In genomic region chr6:25002326-25003066, GRCh38 we compare ENCODE assay signal across 27 cellular contexts.
DNase-seq lines count a peak whose midpoint lies in the region; ATAC-seq, FAIRE-seq and TF ChIP-seq lines count a peak whose summit lies in the region.
"Had no signal": no experiment of that assay in that cellular context is flagged by ENCODE, and none has a peak within 500 bp of the region (broad histone marks: within the 10 kb centered on the region; RNA-seq: fewer than 3 reads in every experiment).

No MANE protein-coding gene starts in this region.

- H2AFZ ChIP-seq in IMR-90 (replicated peaks; ENCODE audit: low read length, poor library complexity): no peak overlapping the region
- H2AFZ ChIP-seq in K562 (ENCODE audit: low read depth, low read length): no peak overlapping the region
- H2AFZ ChIP-seq: parathyroid adenoma had no signal

- no peak overlapping the region for H3K4me3 Mint-ChIP-seq in T-cell
- H3K4me3 Mint-ChIP-seq: activated CD4-positive, alpha-beta memory T cell treated with anti-CD3 and anti-CD28 coated beads for 36 hours; activated naive CD8-positive, alpha-beta T cell treated with anti-CD3 and anti-CD28 coated beads, Interleukin-2, amount 10 ng/mL, durations not matched to agents 7 days and 5 days; CD4-positive, alpha-beta T cell; neural crest cell had no signal

- in situ Hi-C loops in IMR-90 (cut with MboI; ENCODE audit: low sequenced_read_pairs) (no loop called here), K562 (cut with MboI) (no loop called here)

- H3K79me2 ChIP-seq in K562 (ENCODE audit: control insufficient read depth, insufficient read depth, low read length): no peaks in the 10 kb centered on the region
- H3K79me2 ChIP-seq: parathyroid adenoma had no signal

- H2BK20ac ChIP-seq in IMR-90 (ENCODE audit: low read depth, low read length): no peak overlapping the region

- peaks cover 3% of the 10 kb centered on the region for H3K36me3 Mint-ChIP-seq in T-cell
- H3K36me3 Mint-ChIP-seq: activated CD4-positive, alpha-beta memory T cell treated with anti-CD3 and anti-CD28 coated beads for 36 hours had no signal

- no peaks in the 10 kb centered on the region for H3K36me3 ChIP-seq in IMR-90 (ENCODE audit: control insufficient read depth, insufficient read depth, low read length)
- H3K36me3 ChIP-seq in K562 (ENCODE audit: control insufficient read depth, insufficient read depth, low read length): no peaks in the 10 kb centered on the region
- no peaks in the 10 kb centered on the region for H3K36me3 ChIP-seq in uterus
- H3K36me3 ChIP-seq: gastrocnemius medialis, right lobe of liver, thoracic aorta had no signal

- H4K8ac ChIP-seq in IMR-90 (ENCODE audit: low read depth in 2 of 2, low read length in 2 of 2): no peak overlapping the region

- no peak for FAIRE-seq in K562 (lab: Jason Lieb, UNC)
- FAIRE-seq: GM19239 had no signal

- no peak overlapping the region for H3K4me3 ChIP-seq in IMR-90 (ENCODE audit: insufficient read depth, low read depth, low read length)
- no peak overlapping the region for H3K4me3 ChIP-seq in K562
- no peak overlapping the region for H3K4me3 ChIP-seq in fibroblast of villous mesenchyme (ENCODE audit: low read depth, low read length)
- peak overlapping the region in 1 of 2 donors; percentile 7 for H3K4me3 ChIP-seq in uterus
- H3K4me3 ChIP-seq: gastrocnemius medialis, right lobe of liver, thoracic aorta had no signal

- no peaks in the 10 kb centered on the region for H3K9me3 ChIP-seq in IMR-90 (ENCODE audit: control insufficient read depth, insufficient read depth, low read length)
- H3K9me3 ChIP-seq in K562 (replicated peaks; ENCODE audit: control insufficient read depth, insufficient read depth, low read depth, low read length): no peaks in the 10 kb centered on the region
- H3K9me3 ChIP-seq in uterus: no peaks in the 10 kb centered on the region
- H3K9me3 ChIP-seq: gastrocnemius medialis, right lobe of liver, thoracic aorta had no signal

- H4K20me1 ChIP-seq in IMR-90 (ENCODE audit: insufficient read depth, low read length): no peaks in the 10 kb centered on the region
- no peaks in the 10 kb centered on the region for H4K20me1 ChIP-seq in K562 (replicated peaks; ENCODE audit: control insufficient read depth, insufficient read depth, low read length)

- no peak overlapping the region for H4K5ac ChIP-seq in IMR-90 (ENCODE audit: low read depth, low read length)

- no peak overlapping the region for H3K14ac ChIP-seq in IMR-90 (replicated peaks; ENCODE audit: low read depth, low read length)

- CTCF ChIA-PET in IMR-90 (lab: Yijun Ruan, JAX) (no interaction called here), K562 (lab: Yijun Ruan, JAX; ENCODE audit: low intra/inter-chr PET ratio) (no interaction called here), T-cell (lab: Charles Lee) (interaction anchor here in 1 of 2 donors (0.7 to 0.9 kb wide), 2 partner anchors 15 to 147 kb away, joined by 3 read pairs; no protein-coding TSS in a partner anchor)

- H2AK9ac ChIP-seq in IMR-90 (replicated peaks; ENCODE audit: low read depth, low read length, poor library complexity): no peak overlapping the region

- H3K18ac ChIP-seq in IMR-90 (ENCODE audit: low read depth, low read length): no peak overlapping the region

- H3K4me1 ChIP-seq in IMR-90 (ENCODE audit: control insufficient read depth, insufficient read depth, low read length): peaks cover 6% of the 10 kb centered on the region
- H3K4me1 ChIP-seq in K562 (replicated peaks in 1 of 2; ENCODE audit: control insufficient read depth in 2 of 2, insufficient read depth in 2 of 2, low read length in 2 of 2): no peaks in the 10 kb centered on the region; a peak in 1 of 5 replicates
- H3K4me1 ChIP-seq in uterus: peaks cover 4 to 12% of the 10 kb centered on the region in 2 donors
- H3K4me1 ChIP-seq: parathyroid adenoma had no signal

- H3K4me2 ChIP-seq in IMR-90 (ENCODE audit: low read depth, low read length): no peak overlapping the region
- H3K4me2 ChIP-seq in K562 (ENCODE audit: insufficient read depth, low read length): no peak overlapping the region

- peak overlapping the region; percentile 70; the same call in 1 of the 2 replicates for H2AK5ac ChIP-seq in IMR-90 (ENCODE audit: low read depth, low read length)

- H3K9ac ChIP-seq in IMR-90 (ENCODE audit: low read depth, low read length): no peak overlapping the region
- H3K9ac ChIP-seq in K562 (ENCODE audit: insufficient read depth in 1 of 2, low read depth in 2 of 2, low read length in 2 of 2): no peak overlapping the region
- H3K9ac ChIP-seq: parathyroid adenoma had no signal

- H3K9me3 Mint-ChIP-seq in T-cell: no peaks in the 10 kb centered on the region
- H3K9me3 Mint-ChIP-seq: activated CD4-positive, alpha-beta memory T cell treated with anti-CD3 and anti-CD28 coated beads for 36 hours; activated naive CD8-positive, alpha-beta T cell treated with anti-CD3 and anti-CD28 coated beads, Interleukin-2, amount 10 ng/mL, durations not matched to agents 7 days and 5 days; CD4-positive, alpha-beta T cell; neural crest cell had no signal

- no peak for ATAC-seq in IMR-90 (ENCODE audit: low read depth)
- ATAC-seq in K562: no peak
- ATAC-seq in T-cell (replicated peaks in 1 of 4): no peak
- ATAC-seq in HG02870 (IDR thresholded peaks at IDR 0.05; ENCODE audit: unreplicated experiment): no peak
- ATAC-seq: gastrocnemius medialis, HCT116, right lobe of liver had no signal

- H3K23ac ChIP-seq in IMR-90 (ENCODE audit: low read depth, low read length): no peak overlapping the region

- H3K27ac Mint-ChIP-seq in T-cell: no peak overlapping the region
- H3K27ac Mint-ChIP-seq: activated CD4-positive, alpha-beta memory T cell treated with anti-CD3 and anti-CD28 coated beads for 36 hours; activated naive CD8-positive, alpha-beta T cell treated with anti-CD3 and anti-CD28 coated beads, Interleukin-2, amount 10 ng/mL, durations not matched to agents 7 days and 5 days; CD4-positive, alpha-beta T cell had no signal

- TF ChIP-seq RAD21 in IMR-90 (IDR thresholded peaks at IDR 0.05; ENCODE audit: low read length) (no peak), K562 (CRISPR knock-in tag; conservative IDR thresholded peaks at IDR 0.05 in 1 of 2, IDR thresholded peaks at IDR 0.05 in 1 of 2) (no peak)

- H4K91ac ChIP-seq in IMR-90 (ENCODE audit: insufficient read depth, low read depth, low read length): no peak overlapping the region

- no peaks in the 10 kb centered on the region for H3K79me1 ChIP-seq in IMR-90 (ENCODE audit: low read depth in 1 of 2, low read length in 2 of 2)

- DNase-seq in IMR-90 (no peak), K562 (ENCODE audit: extremely low read depth in 1 of 4, low spot score in 3 of 4) (no peak), fibroblast of villous mesenchyme (ENCODE audit: low read depth) (peak; percentile 50), uterus (peak; percentile 38 to 61), T-cell (no peak), DMS79 treated with DMSO at 0.1 percent for 48 hours (lab: John Stamatoyannopoulos, UW) (no peak)
- DNase-seq: activated CD4-positive, alpha-beta memory T cell treated with anti-CD3 and anti-CD28 coated beads for 36 hours; activated CD4-positive, CD25-positive, alpha-beta regulatory T cell; activated CD8-positive, alpha-beta memory T cell treated with anti-CD3 and anti-CD28 coated beads, Interleukin-2, amount 50 U/mL, for 48 hours; activated effector memory CD4-positive, alpha-beta T cell treated with anti-CD3 and anti-CD28 coated beads, Interleukin-2, amount 50 U/mL, for 16 hours; activated naive CD8-positive, alpha-beta T cell treated with anti-CD3 and anti-CD28 coated beads, Interleukin-2, amount 10 ng/mL, durations not matched to agents 7 days and 5 days; CD4-positive, alpha-beta T cell; DMS 273 treated with DMSO at 0.1 percent for 48 hours; erythroblast; gastrocnemius medialis; hypothalamus; Kasumi-1; NCI-H1694 treated with DMSO at 0.1 percent for 48 hours; NCI-H69; right lobe of liver; stimulated activated naive CD4-positive, alpha-beta T cell treated with Interleukin-2 at 50 U/mL for 16 hours had no signal

- no peak overlapping the region for H3K27ac ChIP-seq in IMR-90 (ENCODE audit: insufficient read depth, low read length)
- H3K27ac ChIP-seq in K562 (ENCODE audit: extremely low read depth, low read depth, low read length): no peak overlapping the region
- peak overlapping the region; percentile 72 to 88 for H3K27ac ChIP-seq in uterus
- H3K27ac ChIP-seq: gastrocnemius medialis, parathyroid adenoma, right lobe of liver, thoracic aorta had no signal

- TF ChIP-seq POLR2A in IMR-90 (IDR thresholded peaks at IDR 0.05; ENCODE audit: low read depth, low read length) (no peak), K562 (conservative IDR thresholded peaks at IDR 0.05) (no peak), uterus (IDR thresholded peaks at IDR 0.05) (no peak)

- POLR2A ChIA-PET in IMR-90 (lab: Charles Lee; ENCODE audit: unreplicated experiment): no interaction called here
- POLR2A ChIA-PET in K562 (lab: Yijun Ruan, JAX): interaction anchor here (0.6 kb wide), 1 partner anchor 436 kb away, joined by 3 read pairs; no protein-coding TSS in a partner anchor
- POLR2A ChIA-PET in T-cell (lab: Charles Lee): interaction anchor here in 1 of 2 donors (0.6 to 0.7 kb wide), 2 partner anchors 44 to 136 kb away, joined by 5 to 8 read pairs; no protein-coding TSS in a partner anchor

- TF ChIP-seq EP300 in K562 (IDR thresholded peaks at IDR 0.05; ENCODE audit: low read length): no peak

- no peak overlapping the region for H2BK5ac ChIP-seq in IMR-90 (ENCODE audit: low read depth, low read length, poor library complexity, severe bottlenecking)

- intact Hi-C loops in IMR-90 (cut with micrococcal nuclease) (no loop called here), K562 (cut with micrococcal nuclease) (no loop called here), uterus (cut with DNase I; ENCODE audit: low total_unique reads) (no loop called here)

- H3K4me1 Mint-ChIP-seq in T-cell: peaks cover 71 to 89% (median 73%) of the 10 kb centered on the region in 3 donors
- H3K4me1 Mint-ChIP-seq: neural crest cell had no signal

- H2BK120ac ChIP-seq in IMR-90 (ENCODE audit: low read depth, low read length): no peak overlapping the region

- dilution Hi-C loops in IMR-90 (cut with HindIII; ENCODE audit: low sequenced_read_pairs, unreplicated experiment): no loop called here

- no peak overlapping the region for H2BK15ac ChIP-seq in IMR-90 (ENCODE audit: low read depth, low read length)

- BruUV-seq in IMR-90 (replicated peaks; lab: Mats Ljungman, UMichigan) (no TSS peak), K562 (replicated peaks; lab: Mats Ljungman, UMichigan) (no TSS peak)

- no peak overlapping the region for H3K56ac ChIP-seq in IMR-90 (ENCODE audit: extremely low read depth, insufficient read depth, low read length)

- WGBS in IMR-90 (ENCODE audit: extremely low coverage in 2 of 2, insufficient read length in 1 of 2), 2 experiments: 25% methylated on average over 2 of the region's 10 CpGs; no CpG with 5 or more reads in 1 of the 2 experiments
- under 1% methylated on average over 10 of the region's 10 CpGs for WGBS in K562 (ENCODE audit: insufficient coverage, low coverage, missing lambda C conversion rate)

- no peaks in the 10 kb centered on the region for H3K27me3 ChIP-seq in IMR-90 (ENCODE audit: control insufficient read depth, insufficient read depth, low read length)
- peaks cover 2 to 12% of the 10 kb centered on the region in 2 experiments for H3K27me3 ChIP-seq in K562 (ENCODE audit: control insufficient read depth in 2 of 2, insufficient read depth in 2 of 2, low read length in 2 of 2)
- H3K27me3 ChIP-seq in uterus: no peaks in the 10 kb centered on the region
- H3K27me3 ChIP-seq: gastrocnemius medialis, right lobe of liver had no signal

- no peaks in the 10 kb centered on the region for H3K27me3 Mint-ChIP-seq in T-cell
- H3K27me3 Mint-ChIP-seq: activated CD4-positive, alpha-beta memory T cell treated with anti-CD3 and anti-CD28 coated beads for 36 hours; activated naive CD8-positive, alpha-beta T cell treated with anti-CD3 and anti-CD28 coated beads, Interleukin-2, amount 10 ng/mL, durations not matched to agents 7 days and 5 days; CD4-positive, alpha-beta T cell had no signal

- no peak for TF ChIP-seq CTCF in IMR-90 (conservative IDR thresholded peaks at IDR 0.05; ENCODE audit: low read depth, low read length)
- TF ChIP-seq CTCF in K562 (IDR thresholded peaks at IDR 0.05 in 2 of 3, conservative IDR thresholded peaks at IDR 0.05 in 1 of 3; ENCODE audit: insufficient read depth in 2 of 3, low read depth in 1 of 3, low read length in 3 of 3): no peak
- no peak for TF ChIP-seq CTCF in fibroblast of villous mesenchyme (IDR thresholded peaks at IDR 0.05; ENCODE audit: insufficient read depth, low read depth, low read length)
- no peak for TF ChIP-seq CTCF in uterus (IDR thresholded peaks at IDR 0.05)

- no peak overlapping the region for H3K4ac ChIP-seq in IMR-90 (ENCODE audit: low read depth, low read length)

- peaks cover 5% of the 10 kb centered on the region for H3K9me1 ChIP-seq in IMR-90 (ENCODE audit: insufficient read depth, low read length)
- H3K9me1 ChIP-seq in K562 (ENCODE audit: control insufficient read depth, insufficient read depth, low read length): no peaks in the 10 kb centered on the region

Comparison
In these comparisons a context has a peak if more than half of its experiments do, and no peak if none do; other contexts are left out.
1. DNase-seq: peak in fibroblast of villous mesenchyme (single experiment) and uterus (2 of 2); none in IMR-90 (single experiment), K562 (0 of 4), T-cell (0 of 34) and DMS79 treated with DMSO at 0.1 percent for 48 hours (single experiment).
2. H3K27ac ChIP-seq: peak in uterus (2 of 2); none in IMR-90 (single experiment) and K562 (single experiment).